1 cellular context compared by ENCODE assay signal in genomic region chr7:156160811-156161210, GRCh38.
TF ChIP-seq lines count a peak whose summit lies in the region.

No MANE protein-coding gene starts in this region.

TF ChIP-seq in HEK293, 187 proteins besides CTCF, POLR2A, EP300 and RAD21 (continued from another document):
- TF ChIP-seq ZBTB10 (tag by site-specific recombination; IDR thresholded peaks at IDR 0.05) (no peak), ZNF404 (tag by site-specific recombination; IDR thresholded peaks at IDR 0.05) (no peak), ZNF664 (tag by site-specific recombination; IDR thresholded peaks at IDR 0.05) (no peak)
